In the genomic region with DNA sequence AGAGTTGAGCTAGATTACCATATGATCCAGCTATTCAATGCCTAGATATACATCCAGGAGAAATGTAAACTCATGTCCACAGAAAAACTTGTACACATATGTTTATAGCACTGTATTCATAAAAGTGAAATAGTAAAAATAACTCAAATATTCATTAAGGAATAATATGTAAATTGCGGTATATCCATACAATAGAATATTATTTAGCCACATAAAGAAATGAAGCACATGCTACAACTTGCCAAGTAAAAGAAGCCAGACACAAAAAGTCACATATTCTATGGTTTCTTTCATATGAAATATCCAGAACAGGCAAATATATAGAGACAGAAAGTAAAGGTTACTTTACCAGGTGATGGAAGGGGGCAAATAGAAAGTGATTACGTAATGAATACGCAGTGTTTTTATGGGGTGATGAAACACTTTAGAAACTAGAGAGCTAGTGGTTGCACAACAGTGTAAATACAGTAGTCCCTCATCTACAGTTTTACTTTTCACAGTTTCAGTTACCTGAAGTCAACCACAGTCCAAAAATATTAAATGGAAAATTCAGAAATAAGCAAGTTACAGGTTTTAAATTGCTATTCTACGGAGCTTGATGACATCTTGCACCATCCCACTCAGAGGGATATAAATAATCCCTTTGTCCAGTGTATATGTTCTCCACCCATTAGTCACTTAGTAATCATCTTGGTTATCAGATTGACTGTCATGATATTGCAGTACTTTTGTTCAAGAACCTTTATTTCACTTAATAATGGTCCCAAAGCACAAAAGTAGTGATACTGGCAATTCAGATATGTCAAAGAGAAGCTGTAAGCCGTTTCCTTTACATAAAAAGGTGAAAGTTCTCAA, we compare ENCODE assay signal across 1 cellular context.
TF ChIP-seq lines count a peak whose summit lies in the region.

No MANE protein-coding gene starts in this region.

TF ChIP-seq in HepG2, 621 proteins besides CTCF, POLR2A, EP300 and RAD21 (continued from another document and continues in another):
- TF ChIP-seq, protein P1, sequence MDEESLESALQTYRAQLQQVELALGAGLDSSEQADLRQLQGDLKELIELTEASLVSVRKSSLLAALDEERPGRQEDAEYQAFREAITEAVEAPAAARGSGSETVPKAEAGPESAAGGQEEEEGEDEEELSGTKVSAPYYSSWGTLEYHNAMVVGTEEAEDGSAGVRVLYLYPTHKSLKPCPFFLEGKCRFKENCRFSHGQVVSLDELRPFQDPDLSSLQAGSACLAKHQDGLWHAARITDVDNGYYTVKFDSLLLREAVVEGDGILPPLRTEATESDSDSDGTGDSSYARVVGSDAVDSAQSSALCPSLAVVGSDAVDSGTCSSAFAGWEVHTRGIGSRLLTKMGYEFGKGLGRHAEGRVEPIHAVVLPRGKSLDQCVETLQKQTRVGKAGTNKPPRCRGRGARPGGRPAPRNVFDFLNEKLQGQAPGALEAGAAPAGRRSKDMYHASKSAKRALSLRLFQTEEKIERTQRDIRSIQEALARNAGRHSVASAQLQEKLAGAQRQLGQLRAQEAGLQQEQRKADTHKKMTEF (CRISPR knock-in tag; IDR thresholded peaks at IDR 0.05): peak; percentile 65; the same call in 1 of the 2 replicates
- TF ChIP-seq ZNF703 (CRISPR knock-in tag; IDR thresholded peaks at IDR 0.05; ENCODE audit: borderline replicate concordance) (no peak), GATAD2A (CRISPR knock-in tag; IDR thresholded peaks at IDR 0.05) (peak; percentile 88), SP5 (CRISPR knock-in tag; IDR thresholded peaks at IDR 0.05; ENCODE audit: borderline replicate concordance, low read depth) (no peak), PBX2 (CRISPR knock-in tag; IDR thresholded peaks at IDR 0.05) (no peak), ZNF343 (CRISPR knock-in tag; IDR thresholded peaks at IDR 0.05) (no peak), AGO2 (optimal IDR thresholded peaks at IDR 0.05; ENCODE audit: low read depth, low read length) (no peak), POGZ (CRISPR knock-in tag; IDR thresholded peaks at IDR 0.05) (peak; percentile 72; the same call in 1 of the 2 replicates), NFRKB (IDR thresholded peaks at IDR 0.05) (no peak), ZNF574 (CRISPR knock-in tag; IDR thresholded peaks at IDR 0.05) (no peak), NCOA2 (CRISPR knock-in tag; IDR thresholded peaks at IDR 0.05) (peak; percentile 61; the same call in 1 of the 2 replicates), ZBTB7A (CRISPR knock-in tag; IDR thresholded peaks at IDR 0.05) (no peak), ERF (CRISPR knock-in tag; IDR thresholded peaks at IDR 0.05) (no peak), RCOR2 (CRISPR knock-in tag; IDR thresholded peaks at IDR 0.05) (peak; percentile 65; the same call in 1 of the 2 replicates), MIXL1 (CRISPR knock-in tag; IDR thresholded peaks at IDR 0.05) (no peak), ZNF205 (CRISPR knock-in tag; IDR thresholded peaks at IDR 0.05) (no peak), TIGD3 (CRISPR knock-in tag; IDR thresholded peaks at IDR 0.05; ENCODE audit: borderline replicate concordance) (no peak), CEBPB (IDR thresholded peaks at IDR 0.05; ENCODE audit: borderline replicate concordance, low read depth, low read length) (peak; percentile 99), ISL2 (CRISPR knock-in tag; IDR thresholded peaks at IDR 0.05) (peak; percentile 43; the same call in 1 of the 2 replicates), RXRA (CRISPR knock-in tag; IDR thresholded peaks at IDR 0.05) (no peak), HDAC2 (CRISPR knock-in tag; IDR thresholded peaks at IDR 0.05) (peak; percentile 58; the same call in 1 of the 2 replicates), MXI1 (IDR thresholded peaks at IDR 0.05; ENCODE audit: borderline replicate concordance, low read depth, low read length) (no peak), ZKSCAN1 (IDR thresholded peaks at IDR 0.05; ENCODE audit: low read length) (no peak), ZBTB7B (CRISPR knock-in tag; IDR thresholded peaks at IDR 0.05) (no peak), SOX6 (IDR thresholded peaks at IDR 0.05) (no peak), SOX6 (CRISPR knock-in tag; IDR thresholded peaks at IDR 0.05) (peak; percentile 60; the same call in 1 of the 2 replicates), SOX13 (IDR thresholded peaks at IDR 0.05) (no peak), SOX13 (CRISPR knock-in tag; conservative IDR thresholded peaks at IDR 0.05 in 1 of 2, IDR thresholded peaks at IDR 0.05 in 1 of 2) (peak in 1 of 2 experiments; percentile 64; a peak in 2 of 4 replicates), ATF7 (IDR thresholded peaks at IDR 0.05) (peak; percentile 85), ATF7 (CRISPR knock-in tag; IDR thresholded peaks at IDR 0.05) (no peak), HOXA3 (CRISPR knock-in tag; IDR thresholded peaks at IDR 0.05) (no peak)
- TF ChIP-seq, protein P2, sequence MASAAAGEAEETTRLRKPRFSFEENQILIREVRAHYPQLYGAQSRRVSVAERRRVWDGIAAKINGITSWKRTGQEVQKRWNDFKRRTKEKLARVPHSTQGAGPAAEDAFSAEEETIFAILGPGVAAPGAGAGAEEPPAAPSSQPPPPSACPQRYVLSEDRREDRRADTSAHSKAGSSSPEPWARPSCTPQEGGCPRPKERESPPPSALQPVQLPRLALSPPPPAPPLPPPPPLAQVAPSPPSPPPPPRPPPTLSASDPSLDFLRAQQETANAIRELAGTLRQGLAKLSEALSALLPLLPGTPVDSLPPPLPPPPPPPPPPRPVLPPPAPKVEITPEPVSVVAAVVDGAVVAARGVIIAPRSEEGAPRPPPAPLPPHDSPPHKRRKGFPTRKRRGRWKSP (CRISPR knock-in tag; IDR thresholded peaks at IDR 0.05): no peak
- TF ChIP-seq, protein P3, sequence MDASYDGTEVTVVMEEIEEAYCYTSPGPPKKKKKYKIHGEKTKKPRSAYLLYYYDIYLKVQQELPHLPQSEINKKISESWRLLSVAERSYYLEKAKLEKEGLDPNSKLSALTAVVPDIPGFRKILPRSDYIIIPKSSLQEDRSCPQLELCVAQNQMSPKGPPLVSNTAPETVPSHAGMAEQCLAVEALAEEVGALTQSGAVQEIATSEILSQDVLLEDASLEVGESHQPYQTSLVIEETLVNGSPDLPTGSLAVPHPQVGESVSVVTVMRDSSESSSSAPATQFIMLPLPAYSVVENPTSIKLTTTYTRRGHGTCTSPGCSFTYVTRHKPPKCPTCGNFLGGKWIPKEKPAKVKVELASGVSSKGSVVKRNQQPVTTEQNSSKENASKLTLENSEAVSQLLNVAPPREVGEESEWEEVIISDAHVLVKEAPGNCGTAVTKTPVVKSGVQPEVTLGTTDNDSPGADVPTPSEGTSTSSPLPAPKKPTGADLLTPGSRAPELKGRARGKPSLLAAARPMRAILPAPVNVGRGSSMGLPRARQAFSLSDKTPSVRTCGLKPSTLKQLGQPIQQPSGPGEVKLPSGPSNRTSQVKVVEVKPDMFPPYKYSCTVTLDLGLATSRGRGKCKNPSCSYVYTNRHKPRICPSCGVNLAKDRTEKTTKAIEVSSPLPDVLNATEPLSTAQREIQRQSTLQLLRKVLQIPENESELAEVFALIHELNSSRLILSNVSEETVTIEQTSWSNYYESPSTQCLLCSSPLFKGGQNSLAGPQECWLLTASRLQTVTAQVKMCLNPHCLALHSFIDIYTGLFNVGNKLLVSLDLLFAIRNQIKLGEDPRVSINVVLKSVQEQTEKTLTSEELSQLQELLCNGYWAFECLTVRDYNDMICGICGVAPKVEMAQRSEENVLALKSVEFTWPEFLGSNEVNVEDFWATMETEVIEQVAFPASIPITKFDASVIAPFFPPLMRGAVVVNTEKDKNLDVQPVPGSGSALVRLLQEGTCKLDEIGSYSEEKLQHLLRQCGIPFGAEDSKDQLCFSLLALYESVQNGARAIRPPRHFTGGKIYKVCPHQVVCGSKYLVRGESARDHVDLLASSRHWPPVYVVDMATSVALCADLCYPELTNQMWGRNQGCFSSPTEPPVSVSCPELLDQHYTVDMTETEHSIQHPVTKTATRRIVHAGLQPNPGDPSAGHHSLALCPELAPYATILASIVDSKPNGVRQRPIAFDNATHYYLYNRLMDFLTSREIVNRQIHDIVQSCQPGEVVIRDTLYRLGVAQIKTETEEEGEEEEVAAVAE (CRISPR knock-in tag; IDR thresholded peaks at IDR 0.05; ENCODE audit: borderline replicate concordance): no peak
- TF ChIP-seq, protein P4, sequence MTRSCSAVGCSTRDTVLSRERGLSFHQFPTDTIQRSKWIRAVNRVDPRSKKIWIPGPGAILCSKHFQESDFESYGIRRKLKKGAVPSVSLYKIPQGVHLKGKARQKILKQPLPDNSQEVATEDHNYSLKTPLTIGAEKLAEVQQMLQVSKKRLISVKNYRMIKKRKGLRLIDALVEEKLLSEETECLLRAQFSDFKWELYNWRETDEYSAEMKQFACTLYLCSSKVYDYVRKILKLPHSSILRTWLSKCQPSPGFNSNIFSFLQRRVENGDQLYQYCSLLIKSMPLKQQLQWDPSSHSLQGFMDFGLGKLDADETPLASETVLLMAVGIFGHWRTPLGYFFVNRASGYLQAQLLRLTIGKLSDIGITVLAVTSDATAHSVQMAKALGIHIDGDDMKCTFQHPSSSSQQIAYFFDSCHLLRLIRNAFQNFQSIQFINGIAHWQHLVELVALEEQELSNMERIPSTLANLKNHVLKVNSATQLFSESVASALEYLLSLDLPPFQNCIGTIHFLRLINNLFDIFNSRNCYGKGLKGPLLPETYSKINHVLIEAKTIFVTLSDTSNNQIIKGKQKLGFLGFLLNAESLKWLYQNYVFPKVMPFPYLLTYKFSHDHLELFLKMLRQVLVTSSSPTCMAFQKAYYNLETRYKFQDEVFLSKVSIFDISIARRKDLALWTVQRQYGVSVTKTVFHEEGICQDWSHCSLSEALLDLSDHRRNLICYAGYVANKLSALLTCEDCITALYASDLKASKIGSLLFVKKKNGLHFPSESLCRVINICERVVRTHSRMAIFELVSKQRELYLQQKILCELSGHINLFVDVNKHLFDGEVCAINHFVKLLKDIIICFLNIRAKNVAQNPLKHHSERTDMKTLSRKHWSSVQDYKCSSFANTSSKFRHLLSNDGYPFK (CRISPR knock-in tag; IDR thresholded peaks at IDR 0.05; ENCODE audit: borderline replicate concordance): no peak
- TF ChIP-seq, protein P5, sequence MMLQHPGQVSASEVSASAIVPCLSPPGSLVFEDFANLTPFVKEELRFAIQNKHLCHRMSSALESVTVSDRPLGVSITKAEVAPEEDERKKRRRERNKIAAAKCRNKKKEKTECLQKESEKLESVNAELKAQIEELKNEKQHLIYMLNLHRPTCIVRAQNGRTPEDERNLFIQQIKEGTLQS (CRISPR knock-in tag; IDR thresholded peaks at IDR 0.05): peak; percentile 85
- TF ChIP-seq, protein P6, sequence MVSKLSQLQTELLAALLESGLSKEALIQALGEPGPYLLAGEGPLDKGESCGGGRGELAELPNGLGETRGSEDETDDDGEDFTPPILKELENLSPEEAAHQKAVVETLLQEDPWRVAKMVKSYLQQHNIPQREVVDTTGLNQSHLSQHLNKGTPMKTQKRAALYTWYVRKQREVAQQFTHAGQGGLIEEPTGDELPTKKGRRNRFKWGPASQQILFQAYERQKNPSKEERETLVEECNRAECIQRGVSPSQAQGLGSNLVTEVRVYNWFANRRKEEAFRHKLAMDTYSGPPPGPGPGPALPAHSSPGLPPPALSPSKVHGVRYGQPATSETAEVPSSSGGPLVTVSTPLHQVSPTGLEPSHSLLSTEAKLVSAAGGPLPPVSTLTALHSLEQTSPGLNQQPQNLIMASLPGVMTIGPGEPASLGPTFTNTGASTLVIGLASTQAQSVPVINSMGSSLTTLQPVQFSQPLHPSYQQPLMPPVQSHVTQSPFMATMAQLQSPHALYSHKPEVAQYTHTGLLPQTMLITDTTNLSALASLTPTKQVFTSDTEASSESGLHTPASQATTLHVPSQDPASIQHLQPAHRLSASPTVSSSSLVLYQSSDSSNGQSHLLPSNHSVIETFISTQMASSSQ (IDR thresholded peaks at IDR 0.05; ENCODE audit: low read depth): no peak
- TF ChIP-seq, protein P6 (CRISPR knock-in tag; IDR thresholded peaks at IDR 0.05; ENCODE audit: borderline replicate concordance): no peak
